9 cellular contexts compared by ENCODE assay signal in the genomic region with DNA sequence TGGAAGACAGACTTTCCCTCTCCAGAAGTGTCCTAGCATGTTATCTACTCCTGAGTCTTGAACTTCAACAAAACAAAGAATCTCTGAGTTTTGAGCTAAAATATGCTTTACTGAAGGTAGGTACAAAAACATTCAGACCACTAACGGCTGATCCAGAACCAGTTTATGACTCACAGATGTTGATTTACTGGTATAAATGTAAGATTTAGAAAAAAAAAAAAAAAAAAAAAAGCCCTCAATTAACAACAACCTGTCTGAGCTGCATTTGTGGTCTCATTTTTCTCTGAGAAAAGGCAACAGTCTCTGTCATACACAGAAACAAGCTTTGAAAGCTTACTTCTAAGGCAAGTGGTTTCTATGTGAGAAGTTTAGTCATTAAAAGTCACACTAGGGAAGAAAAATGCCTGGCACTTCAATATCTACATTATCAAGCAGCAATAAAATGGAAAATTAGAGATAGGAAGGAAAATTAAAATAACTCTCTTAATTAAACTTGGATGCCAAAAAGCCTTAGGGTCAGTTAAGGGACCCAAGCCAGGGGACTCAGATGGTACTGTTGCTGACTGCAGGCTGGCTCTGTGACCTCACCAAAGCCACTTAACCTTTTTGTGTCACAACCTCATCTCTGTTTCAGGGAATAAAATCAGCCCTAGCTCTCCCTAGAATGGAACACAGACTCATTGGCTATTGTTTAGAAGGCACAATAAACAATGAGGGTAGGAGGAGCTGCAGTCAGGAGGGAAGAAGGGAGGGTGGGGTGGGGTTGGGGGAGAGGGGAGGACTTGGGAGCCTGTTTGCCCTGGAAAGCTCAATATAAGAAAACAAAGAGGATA.
DNase-seq lines count a peak whose midpoint lies in the region; ATAC-seq and TF ChIP-seq lines count a peak whose summit lies in the region.
"Had no signal": no experiment of that assay in that cellular context is flagged by ENCODE, and none has a peak within 500 bp of the region (broad histone marks: within the 10 kb centered on the region; RNA-seq: fewer than 3 reads in every experiment).

No MANE protein-coding gene starts in this region.

- DNase-seq in heart left ventricle (no peak), Right ventricle myocardium superior (no peak), kidney glomerular epithelial cell (lab: John Stamatoyannopoulos, UW) (peak; percentile 30), tibial artery (no peak), Caco-2 (no peak), GM20000 (ENCODE audit: low spot score) (no peak)

- H3K27ac ChIP-seq in heart left ventricle: peak overlapping the region in 11 of 12 donors; percentile 13 to 98 (median 66)
- H3K27ac ChIP-seq in tibial artery: peak overlapping the region; percentile 13 to 44

- H3K36me3 ChIP-seq in heart left ventricle (no peaks in the 10 kb centered on the region), tibial artery (no peaks in the 10 kb centered on the region), Caco-2 (ENCODE audit: control insufficient read depth, insufficient read depth, low read length) (no peaks in the 10 kb centered on the region)

- H3K4me3 ChIP-seq in heart left ventricle (no peak overlapping the region), tibial artery (no peak overlapping the region), Caco-2 (ENCODE audit: low read depth, low read length) (no peak overlapping the region)

- H3K4me1 ChIP-seq in heart left ventricle: peaks cover 4 to 57% (median 34%) of the 10 kb centered on the region in 12 donors
- peaks cover 0 to 34% (median 16%) of the 10 kb centered on the region in 4 donors for H3K4me1 ChIP-seq in tibial artery
- peaks cover 7% of the 10 kb centered on the region; the same call in 1 of the 2 replicates for H3K4me1 ChIP-seq in Caco-2

- H3K27me3 Mint-ChIP-seq in activated naive CD8-positive, alpha-beta T cell: no peaks in the 10 kb centered on the region
- peaks cover 39% of the 10 kb centered on the region for H3K27me3 Mint-ChIP-seq in Caco-2 (ENCODE audit: insufficient read depth, unreplicated experiment)

- H3K9me3 ChIP-seq in heart left ventricle (no peaks in the 10 kb centered on the region), tibial artery (no peaks in the 10 kb centered on the region), Caco-2 (no peaks in the 10 kb centered on the region)

- H3K27ac Mint-ChIP-seq in activated naive CD8-positive, alpha-beta T cell: peak overlapping the region; percentile 97
- no peak overlapping the region for H3K27ac Mint-ChIP-seq in Caco-2 (ENCODE audit: unreplicated experiment)
- H3K27ac Mint-ChIP-seq: CD14-positive monocyte had no signal

- POLR2A ChIA-PET in Caco-2 (lab: Charles Lee): no interaction called here

- peak overlapping the region; percentile 50 for H3K4me3 Mint-ChIP-seq in activated naive CD8-positive, alpha-beta T cell
- no peak overlapping the region for H3K4me3 Mint-ChIP-seq in Caco-2 (ENCODE audit: unreplicated experiment)
- H3K4me3 Mint-ChIP-seq: CD14-positive monocyte had no signal

- TF ChIP-seq CTCF in heart left ventricle (IDR thresholded peaks at IDR 0.05): no peak
- no peak for TF ChIP-seq CTCF in tibial artery (IDR thresholded peaks at IDR 0.05)
- TF ChIP-seq CTCF in Caco-2 (IDR thresholded peaks at IDR 0.05; ENCODE audit: insufficient read depth in 1 of 2, low read depth in 1 of 2, low read length in 1 of 2, severe bottlenecking in 1 of 2, unreplicated experiment in 1 of 2): no peak
- no peak for TF ChIP-seq CTCF in GM20000 (IDR thresholded peaks at IDR 0.05; ENCODE audit: extremely low read depth, missing control alignments)

- H3K36me3 Mint-ChIP-seq in activated naive CD8-positive, alpha-beta T cell: peaks cover 3% of the 10 kb centered on the region
- H3K36me3 Mint-ChIP-seq in Caco-2 (ENCODE audit: insufficient read depth, unreplicated experiment): no peaks in the 10 kb centered on the region
- H3K36me3 Mint-ChIP-seq: CD14-positive monocyte had no signal

- no peak for ATAC-seq in heart left ventricle
- ATAC-seq in Right ventricle myocardium superior (ENCODE audit: poor library complexity): no peak
- no peak for ATAC-seq in HG02763 (IDR thresholded peaks at IDR 0.05; ENCODE audit: unreplicated experiment)

- no peaks in the 10 kb centered on the region for H3K9me3 Mint-ChIP-seq in activated naive CD8-positive, alpha-beta T cell (ENCODE audit: low read depth)
- no peaks in the 10 kb centered on the region for H3K9me3 Mint-ChIP-seq in Caco-2 (ENCODE audit: unreplicated experiment)

- H3K4me1 Mint-ChIP-seq in activated naive CD8-positive, alpha-beta T cell (ENCODE audit: low read depth): peaks cover 74% of the 10 kb centered on the region
- H3K4me1 Mint-ChIP-seq in Caco-2 (ENCODE audit: low read depth, unreplicated experiment): peaks cover 9% of the 10 kb centered on the region

- TF ChIP-seq POLR2A in heart left ventricle (IDR thresholded peaks at IDR 0.05): no peak

- BruUV-seq in Caco-2 (replicated peaks; lab: Mats Ljungman, UMichigan): no TSS peak

- H3K27me3 ChIP-seq in heart left ventricle (no peaks in the 10 kb centered on the region), tibial artery (no peaks in the 10 kb centered on the region), Caco-2 (replicated peaks; ENCODE audit: control insufficient read depth, insufficient read depth, low read length) (peaks cover 1% of the 10 kb centered on the region; the same call in 1 of the 2 replicates)

- 49 to 79% (median 70%) methylated on average over 1 of the region's 1 CpG for WGBS in heart left ventricle, 4 donors

- intact Hi-C loops in heart left ventricle (cut with DNase I): loop anchor here in 2 of 10 donors (10.0 kb wide), 1 partner anchor 231 kb away; no protein-coding TSS in a partner anchor
- intact Hi-C loops in Right ventricle myocardium superior (cut with DNase I): no loop called here
- intact Hi-C loops in tibial artery (cut with DNase I; ENCODE audit: low total_unique reads): no loop called here
- intact Hi-C loops in Caco-2 (cut with micrococcal nuclease; ENCODE audit: unreplicated experiment): no loop called here

- CTCF ChIA-PET in Caco-2 (lab: Charles Lee): no interaction called here
